In the genomic region with DNA sequence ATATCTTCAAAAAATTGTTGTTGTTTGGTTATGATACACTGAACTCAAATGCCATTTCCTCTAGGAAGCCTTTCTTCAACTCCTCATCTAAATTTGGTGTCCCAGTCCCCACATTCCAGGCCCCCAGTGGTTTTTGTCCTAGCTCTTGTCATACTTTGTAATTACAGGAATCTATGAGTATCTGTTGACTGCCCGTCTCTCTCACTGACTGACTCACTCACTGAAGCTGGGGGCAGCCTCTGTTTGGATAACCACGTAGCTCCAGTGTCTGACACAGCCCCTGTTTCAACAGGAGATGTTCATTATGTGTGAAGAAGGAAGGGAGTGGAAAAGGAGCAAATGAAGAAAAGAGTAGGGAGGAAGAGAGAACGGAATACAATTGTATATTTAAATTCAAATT, we compare ENCODE assay signal across 2 cellular contexts.
TF ChIP-seq lines count a peak whose summit lies in the region.

No MANE protein-coding gene starts in this region.

TF ChIP-seq in HEK293, 187 proteins besides CTCF, POLR2A, EP300 and RAD21 (continued from another document):
- no peak for TF ChIP-seq ZNF362 (tag by site-specific recombination; IDR thresholded peaks at IDR 0.05)
- no peak for TF ChIP-seq TSHZ1 (tag by site-specific recombination; IDR thresholded peaks at IDR 0.05; ENCODE audit: borderline replicate concordance)

TF ChIP-seq in SK-N-SH treated with all-trans-retinoic acid at 6 μM for 48 hours, 23 proteins besides CTCF, POLR2A, EP300 and RAD21 (continued from another document):
- TF ChIP-seq, protein P1, sequence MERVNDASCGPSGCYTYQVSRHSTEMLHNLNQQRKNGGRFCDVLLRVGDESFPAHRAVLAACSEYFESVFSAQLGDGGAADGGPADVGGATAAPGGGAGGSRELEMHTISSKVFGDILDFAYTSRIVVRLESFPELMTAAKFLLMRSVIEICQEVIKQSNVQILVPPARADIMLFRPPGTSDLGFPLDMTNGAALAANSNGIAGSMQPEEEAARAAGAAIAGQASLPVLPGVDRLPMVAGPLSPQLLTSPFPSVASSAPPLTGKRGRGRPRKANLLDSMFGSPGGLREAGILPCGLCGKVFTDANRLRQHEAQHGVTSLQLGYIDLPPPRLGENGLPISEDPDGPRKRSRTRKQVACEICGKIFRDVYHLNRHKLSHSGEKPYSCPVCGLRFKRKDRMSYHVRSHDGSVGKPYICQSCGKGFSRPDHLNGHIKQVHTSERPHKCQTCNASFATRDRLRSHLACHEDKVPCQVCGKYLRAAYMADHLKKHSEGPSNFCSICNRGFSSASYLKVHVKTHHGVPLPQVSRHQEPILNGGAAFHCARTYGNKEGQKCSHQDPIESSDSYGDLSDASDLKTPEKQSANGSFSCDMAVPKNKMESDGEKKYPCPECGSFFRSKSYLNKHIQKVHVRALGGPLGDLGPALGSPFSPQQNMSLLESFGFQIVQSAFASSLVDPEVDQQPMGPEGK (CRISPR knock-in tag; IDR thresholded peaks at IDR 0.05; ENCODE audit: borderline replicate concordance): no peak
